27 cellular contexts compared by ENCODE assay signal in genomic region chr17:62765351-62765750, GRCh38. TPM values are rescaled to one million over a fixed set of nuclear protein-coding genes. Genes with fewer than 3 reads are reported as not detected.
"Had no signal": no experiment of that assay in that cellular context is flagged by ENCODE, and none has a peak within 500 bp of the region (broad histone marks: within the 10 kb centered on the region; RNA-seq: fewer than 3 reads in every experiment).

No MANE protein-coding gene starts in this region.

- H3K4me1 ChIP-seq: adrenal gland had no signal

- H3K27me3 ChIP-seq: adrenal gland had no signal

- H3K9me3 ChIP-seq: adrenal gland had no signal

- H3K4me3 ChIP-seq: adrenal gland, SK-N-MC had no signal

- H3K27ac ChIP-seq: adrenal gland, SK-N-MC had no signal

- FAIRE-seq: TTC549 had no signal

- DNase-seq: activated B cell treated with CpG ODN at 0.5 μM for 24 hours; activated CD4-positive, alpha-beta memory T cell treated with anti-CD3 and anti-CD28 coated beads, Interleukin-2, amount 10 ng/mL, durations not matched to agents 7 days and 5 days; activated CD4-positive, alpha-beta T cell treated with anti-CD3 and anti-CD28 coated beads, Interleukin-2, amount 50 U/mL, for 1 hour; activated CD8-positive, alpha-beta memory T cell treated with anti-CD3 and anti-CD28 coated beads, Interleukin-2, amount 50 U/mL, for 4 hours; activated naive CD4-positive, alpha-beta T cell treated with anti-CD3 and anti-CD28 coated beads, Interleukin-2, amount 50 U/mL, for 16 hours; activated naive CD8-positive, alpha-beta T cell treated with anti-CD3 and anti-CD28 coated beads, Interleukin-2, amount 10 ng/mL, durations not matched to agents 7 days and 5 days; activated T-cell treated with anti-CD3 and anti-CD28 coated beads, Interleukin-2, amount 50 U/mL, for 1 hour; adrenal gland; anterior cingulate cortex; caudate nucleus; Kasumi-1; NCI-H1048; NCI-H146; NCI-H187 treated with DMSO at 0.1 percent for 48 hours; NCI-H2081 treated with DMSO at 0.1 percent for 48 hours; NCI-H226; NCI-H526; NCI-H82; T-cell; T-helper 2 cell; T1000 had no signal

- H3K36me3 ChIP-seq: adrenal gland had no signal

RNA-seq across cellular contexts. Expression of gene MARCHF10, which starts 42.8 kb away (rescaled TPM):
- total RNA-seq: activated B cell treated with CpG ODN at 0.5 μM for 24 hours; activated CD4-positive, alpha-beta memory T cell treated with anti-CD3 and anti-CD28 coated beads, Interleukin-2, amount 10 ng/mL, durations not matched to agents 7 days and 5 days; adrenal gland; NCI-H460; OCI-LY7; Right ventricle myocardium inferior; RPMI7951 had no signal
